In the genomic region with DNA sequence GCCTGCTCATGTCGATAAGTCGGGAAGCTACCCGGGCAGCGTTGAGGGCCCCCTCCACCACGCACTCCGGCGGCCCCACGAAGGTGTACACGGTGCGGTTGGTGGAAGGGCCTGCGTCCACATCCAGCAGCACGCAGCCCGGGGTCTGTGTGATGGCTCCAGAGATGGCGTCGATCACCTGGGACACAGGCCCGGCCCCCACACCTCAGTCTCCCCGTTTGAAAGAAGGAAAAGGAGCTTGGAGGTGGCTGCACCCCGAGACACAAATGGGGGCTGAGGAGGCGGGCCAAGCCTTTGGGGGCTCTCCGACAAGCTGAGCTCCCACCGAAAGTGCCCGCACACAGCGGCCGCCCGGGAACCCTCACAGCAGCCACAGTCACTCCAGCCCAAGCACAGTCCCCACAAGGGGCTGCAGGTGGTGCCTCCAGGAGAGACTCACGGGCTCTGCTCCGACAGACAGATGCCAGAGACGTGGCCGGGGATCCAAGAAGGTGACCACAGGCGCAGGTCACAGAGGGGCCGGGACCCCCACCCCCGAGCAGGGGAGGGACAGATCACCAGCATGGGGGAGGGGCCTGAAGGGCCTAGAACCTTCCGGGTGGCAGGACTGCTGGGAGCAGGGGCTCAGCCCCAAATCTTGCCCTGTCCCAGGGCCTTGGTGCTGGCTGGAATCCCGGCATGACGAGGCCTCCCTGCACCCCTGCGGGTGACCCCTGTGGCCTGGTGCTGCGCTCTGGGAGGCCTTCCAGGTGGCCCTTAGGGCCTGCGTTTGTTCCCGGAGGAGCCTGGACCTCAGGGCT, we compare ENCODE assay signal across 2 cellular contexts.
TF ChIP-seq lines count a peak whose summit lies in the region.

No MANE protein-coding gene starts in this region.

TF ChIP-seq in H1, 55 proteins besides CTCF, POLR2A, EP300 and RAD21:
- no peak for TF ChIP-seq ASH2L (IDR thresholded peaks at IDR 0.05; ENCODE audit: low read length)
- TF ChIP-seq TEAD4 (IDR thresholded peaks at IDR 0.05; ENCODE audit: low read depth, low read length), result no peak
- TF ChIP-seq HDAC2 (IDR thresholded peaks at IDR 0.05; ENCODE audit: borderline replicate concordance in 1 of 2, low read depth in 2 of 2, low read length in 2 of 2), result no peak
- TF ChIP-seq RFX5 (IDR thresholded peaks at IDR 0.05; ENCODE audit: borderline replicate concordance, low read depth, low read length), result no peak
- no peak for TF ChIP-seq BACH1 (IDR thresholded peaks at IDR 0.05; ENCODE audit: low read length)
- TF ChIP-seq JUN (IDR thresholded peaks at IDR 0.05; ENCODE audit: low read depth, low read length), result no peak

TF ChIP-seq in SK-N-SH, 30 proteins besides CTCF, POLR2A, EP300 and RAD21:
- TF ChIP-seq, protein P1, sequence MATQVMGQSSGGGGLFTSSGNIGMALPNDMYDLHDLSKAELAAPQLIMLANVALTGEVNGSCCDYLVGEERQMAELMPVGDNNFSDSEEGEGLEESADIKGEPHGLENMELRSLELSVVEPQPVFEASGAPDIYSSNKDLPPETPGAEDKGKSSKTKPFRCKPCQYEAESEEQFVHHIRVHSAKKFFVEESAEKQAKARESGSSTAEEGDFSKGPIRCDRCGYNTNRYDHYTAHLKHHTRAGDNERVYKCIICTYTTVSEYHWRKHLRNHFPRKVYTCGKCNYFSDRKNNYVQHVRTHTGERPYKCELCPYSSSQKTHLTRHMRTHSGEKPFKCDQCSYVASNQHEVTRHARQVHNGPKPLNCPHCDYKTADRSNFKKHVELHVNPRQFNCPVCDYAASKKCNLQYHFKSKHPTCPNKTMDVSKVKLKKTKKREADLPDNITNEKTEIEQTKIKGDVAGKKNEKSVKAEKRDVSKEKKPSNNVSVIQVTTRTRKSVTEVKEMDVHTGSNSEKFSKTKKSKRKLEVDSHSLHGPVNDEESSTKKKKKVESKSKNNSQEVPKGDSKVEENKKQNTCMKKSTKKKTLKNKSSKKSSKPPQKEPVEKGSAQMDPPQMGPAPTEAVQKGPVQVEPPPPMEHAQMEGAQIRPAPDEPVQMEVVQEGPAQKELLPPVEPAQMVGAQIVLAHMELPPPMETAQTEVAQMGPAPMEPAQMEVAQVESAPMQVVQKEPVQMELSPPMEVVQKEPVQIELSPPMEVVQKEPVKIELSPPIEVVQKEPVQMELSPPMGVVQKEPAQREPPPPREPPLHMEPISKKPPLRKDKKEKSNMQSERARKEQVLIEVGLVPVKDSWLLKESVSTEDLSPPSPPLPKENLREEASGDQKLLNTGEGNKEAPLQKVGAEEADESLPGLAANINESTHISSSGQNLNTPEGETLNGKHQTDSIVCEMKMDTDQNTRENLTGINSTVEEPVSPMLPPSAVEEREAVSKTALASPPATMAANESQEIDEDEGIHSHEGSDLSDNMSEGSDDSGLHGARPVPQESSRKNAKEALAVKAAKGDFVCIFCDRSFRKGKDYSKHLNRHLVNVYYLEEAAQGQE (IDR thresholded peaks at IDR 0.05; ENCODE audit: low read depth, low read length), result no peak
- TF ChIP-seq FOSL2 (IDR thresholded peaks at IDR 0.05; ENCODE audit: borderline replicate concordance, low read depth) (no peak), POLR2AphosphoS5 (IDR thresholded peaks at IDR 0.05; ENCODE audit: low read depth, low read length) (no peak), FOXJ3 (CRISPR knock-in tag; IDR thresholded peaks at IDR 0.05) (no peak), SIN3A (IDR thresholded peaks at IDR 0.05; ENCODE audit: borderline replicate concordance, low read depth, low read length) (no peak), YY1 (IDR thresholded peaks at IDR 0.05; ENCODE audit: low read depth) (no peak), FOXM1 (IDR thresholded peaks at IDR 0.05; ENCODE audit: low read depth) (no peak), RXRA (IDR thresholded peaks at IDR 0.05; ENCODE audit: borderline replicate concordance, low read depth) (no peak), NRF1 (IDR thresholded peaks at IDR 0.05; ENCODE audit: low read depth, low read length) (no peak), ELF1 (IDR thresholded peaks at IDR 0.05) (no peak), ZBTB33 (IDR thresholded peaks at IDR 0.05; ENCODE audit: borderline replicate concordance, low read depth) (no peak), TEAD4 (IDR thresholded peaks at IDR 0.05; ENCODE audit: borderline replicate concordance, insufficient read depth) (no peak), CHD2 (IDR thresholded peaks at IDR 0.05; ENCODE audit: low read length, partially characterized antibody) (no peak), TCF12 (IDR thresholded peaks at IDR 0.05) (no peak), MEF2A (IDR thresholded peaks at IDR 0.05; ENCODE audit: borderline replicate concordance, low read depth) (no peak), NFIC (IDR thresholded peaks at IDR 0.05; ENCODE audit: borderline replicate concordance) (no peak), RFX5 (IDR thresholded peaks at IDR 0.05; ENCODE audit: low read length) (no peak)
- TF ChIP-seq, protein P2, sequence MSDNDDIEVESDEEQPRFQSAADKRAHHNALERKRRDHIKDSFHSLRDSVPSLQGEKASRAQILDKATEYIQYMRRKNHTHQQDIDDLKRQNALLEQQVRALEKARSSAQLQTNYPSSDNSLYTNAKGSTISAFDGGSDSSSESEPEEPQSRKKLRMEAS (IDR thresholded peaks at IDR 0.05; ENCODE audit: low read depth), result no peak
- TF ChIP-seq, protein P3, sequence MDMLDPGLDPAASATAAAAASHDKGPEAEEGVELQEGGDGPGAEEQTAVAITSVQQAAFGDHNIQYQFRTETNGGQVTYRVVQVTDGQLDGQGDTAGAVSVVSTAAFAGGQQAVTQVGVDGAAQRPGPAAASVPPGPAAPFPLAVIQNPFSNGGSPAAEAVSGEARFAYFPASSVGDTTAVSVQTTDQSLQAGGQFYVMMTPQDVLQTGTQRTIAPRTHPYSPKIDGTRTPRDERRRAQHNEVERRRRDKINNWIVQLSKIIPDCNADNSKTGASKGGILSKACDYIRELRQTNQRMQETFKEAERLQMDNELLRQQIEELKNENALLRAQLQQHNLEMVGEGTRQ (IDR thresholded peaks at IDR 0.05; ENCODE audit: borderline replicate concordance, low read depth, low read length), result no peak
TF ChIP-seq in SK-N-SH: peak in this region for 0.
